8 cellular contexts compared by ENCODE assay signal in genomic region chr10:79400567-79401004, GRCh38. TPM values are rescaled to one million over a fixed set of nuclear protein-coding genes. Genes with fewer than 3 reads are reported as not detected.
DNase-seq lines count a peak whose midpoint lies in the region; ATAC-seq, FAIRE-seq and TF ChIP-seq lines count a peak whose summit lies in the region.

No MANE protein-coding gene starts in this region.

- POLR2A ChIA-PET in activated CD8-positive, alpha-beta T cell treated with anti-CD3 and anti-CD28 coated beads for 36 hours (lab: Charles Lee): no interaction called here

- no peak overlapping the region for H3K4me3 Mint-ChIP-seq in activated CD8-positive, alpha-beta T cell treated with anti-CD3 and anti-CD28 coated beads for 36 hours

- TF ChIP-seq CTCF in activated CD8-positive, alpha-beta T cell treated with anti-CD3 and anti-CD28 coated beads for 36 hours (IDR thresholded peaks at IDR 0.05): peak; percentile 70
- TF ChIP-seq CTCF in epithelial cell of proximal tubule (conservative IDR thresholded peaks at IDR 0.05; ENCODE audit: low read depth, low read length) (peak; percentile 76), pancreas (IDR thresholded peaks at IDR 0.05) (peak; percentile 42 to 55 (median 48))

- peaks cover 0 to 5% (median 0%) of the 10 kb centered on the region in 3 donors for H3K4me1 ChIP-seq in pancreas

- DNase-seq in AG08396 (ENCODE audit: low spot score): peak; percentile 60
- peak; percentile 25 to 29 for DNase-seq in Kasumi-1 (lab: John Stamatoyannopoulos, UW)
- DNase-seq in activated CD8-positive, alpha-beta T cell treated with anti-CD3 and anti-CD28 coated beads for 36 hours: peak; percentile 83
- no peak for DNase-seq in epithelial cell of proximal tubule (ENCODE audit: low read depth)
- peak in 4 of 6 donors; percentile 51 to 83 (median 68) for DNase-seq in pancreas
- DNase-seq in NCI-H2081 treated with DMSO at 0.1 percent for 48 hours (lab: John Stamatoyannopoulos, UW): no peak

- intact Hi-C loops in activated CD8-positive, alpha-beta T cell treated with anti-CD3 and anti-CD28 coated beads for 36 hours (cut with micrococcal nuclease): loop anchor here (2.0 kb wide), 1 partner anchor 66 kb away; no protein-coding TSS in a partner anchor
- intact Hi-C loops in pancreas (cut with DNase I): no loop called here

- H3K9me3 Mint-ChIP-seq in activated CD8-positive, alpha-beta T cell treated with anti-CD3 and anti-CD28 coated beads for 36 hours: no peaks in the 10 kb centered on the region

- H3K36me3 Mint-ChIP-seq in activated CD8-positive, alpha-beta T cell treated with anti-CD3 and anti-CD28 coated beads for 36 hours (ENCODE audit: low read depth): no peaks in the 10 kb centered on the region

- H3K9me3 ChIP-seq in pancreas: no peaks in the 10 kb centered on the region

- no peak overlapping the region for H3K27ac Mint-ChIP-seq in activated CD8-positive, alpha-beta T cell treated with anti-CD3 and anti-CD28 coated beads for 36 hours

- peak; percentile 46 for ATAC-seq in GM18861 (IDR thresholded peaks at IDR 0.05; ENCODE audit: unreplicated experiment)
- peak; percentile 89 for ATAC-seq in activated CD8-positive, alpha-beta T cell treated with anti-CD3 and anti-CD28 coated beads for 36 hours
- ATAC-seq in pancreas: peak in 3 of 4 donors; percentile 25 to 60 (median 47)
- no peak for ATAC-seq in GM18870 (IDR thresholded peaks at IDR 0.05; ENCODE audit: unreplicated experiment)

- H3K27ac ChIP-seq in pancreas: no peak overlapping the region

- H3K27me3 ChIP-seq in pancreas: no peaks in the 10 kb centered on the region

- H3K4me3 ChIP-seq in epithelial cell of proximal tubule (ENCODE audit: low read depth, low read length): no peak overlapping the region
- no peak overlapping the region for H3K4me3 ChIP-seq in pancreas

- no peaks in the 10 kb centered on the region for H3K4me1 Mint-ChIP-seq in activated CD8-positive, alpha-beta T cell treated with anti-CD3 and anti-CD28 coated beads for 36 hours (ENCODE audit: low read depth)

- H3K36me3 ChIP-seq in pancreas: no peaks in the 10 kb centered on the region

- WGBS in pancreas, 2 donors: 37 to 42% methylated on average over 3 of the region's 3 CpGs

- no peaks in the 10 kb centered on the region for H3K27me3 Mint-ChIP-seq in activated CD8-positive, alpha-beta T cell treated with anti-CD3 and anti-CD28 coated beads for 36 hours

- CTCF ChIA-PET in activated CD8-positive, alpha-beta T cell treated with anti-CD3 and anti-CD28 coated beads for 36 hours (lab: Charles Lee): interaction anchor here (0.6 to 2.9 kb wide), 18 partner anchors 8 to 1774 kb away, joined by 3 to 11 read pairs (median 3); no protein-coding TSS in a partner anchor

- no peak for FAIRE-seq in pancreas (lab: Jason Lieb, UNC)

RNA-seq across cellular contexts. Expression of gene ZCCHC24, which starts 44.8 kb away (rescaled TPM):
- total RNA-seq in activated CD8-positive, alpha-beta T cell treated with anti-CD3 and anti-CD28 coated beads for 36 hours: 1 to 10 TPM; 1.0 to 1.7 TPM
- total RNA-seq in epithelial cell of proximal tubule (2.0 and 4.7 TPM in 2 replicates), pancreas (10 to 100 TPM in 1 of 6 donors, 1 to 10 TPM in 5; 3.5 to 13.2 (median 6.9) TPM)
- 10 to 100 TPM in 1 of 2 donors, 1 to 10 TPM in 1; 6.6 to 10.4 TPM for polyA plus RNA-seq in pancreas

RNA-seq across cellular contexts. Expression of gene PPIF, which starts 53.3 kb away (rescaled TPM):
- total RNA-seq in activated CD8-positive, alpha-beta T cell treated with anti-CD3 and anti-CD28 coated beads for 36 hours: 10 to 100 TPM; 81.5 to 88.6 TPM
- total RNA-seq in epithelial cell of proximal tubule: 62.0 and 99.4 TPM in 2 replicates
- 10 to 100 TPM; 35.8 to 61.8 (median 46.8) TPM for total RNA-seq in pancreas
- polyA plus RNA-seq in pancreas: 10 to 100 TPM; 21.2 to 37.0 TPM

Comparison
In these comparisons a context has a peak if more than half of its experiments do, and no peak if none do; other contexts are left out.
1. DNase-seq: peak in AG08396 (single experiment), Kasumi-1 (2 of 2), activated CD8-positive, alpha-beta T cell treated with anti-CD3 and anti-CD28 coated beads for 36 hours (single experiment) and pancreas (4 of 6); none in epithelial cell of proximal tubule (single experiment) and NCI-H2081 treated with DMSO at 0.1 percent for 48 hours (single experiment).
2. Peak in every context shown above with its lines, with median percentiles within 50 percentile points of each other: CTCF ChIP-seq.